ENCODE assay signal across 28 cellular contexts in genomic region chr6:159268511-159268910, GRCh38.
"Had no signal": no experiment of that assay in that cellular context is flagged by ENCODE, and none has a peak within 500 bp of the region (broad histone marks: within the 10 kb centered on the region; RNA-seq: fewer than 3 reads in every experiment).

No MANE protein-coding gene starts in this region.

- H3K4me3 ChIP-seq: stomach, suprapubic skin, testis, thoracic aorta, thyroid gland, tibial artery, tibial nerve, transverse colon, upper lobe of left lung, upper lobe of right lung, uterus, vagina had no signal

- H3K4me3 Mint-ChIP-seq: stimulated activated effector memory CD8-positive, alpha-beta T cell treated with anti-CD3 and anti-CD28 coated beads, Interleukin-12 subunit alpha, Interleukin-12 subunit beta, amount 100 ng/mL, for 72 hours; stimulated activated memory B cell treated with anti-CD40 and anti-IgM and Interleukin-4, amounts not matched to agents 10 μg/mL and 1 μg/mL and 100 μg/mL, for 72 hours; stimulated activated naive B cell treated with anti-CD40 and anti-IgM and Interleukin-4, amounts not matched to agents 10 μg/mL and 1 μg/mL and 100 μg/mL, for 72 hours; stimulated activated naive CD8-positive, alpha-beta T cell treated with anti-CD3 and anti-CD28 coated beads, Interleukin-15, amount 100 ng/mL, for 72 hours; stimulated activated naive CD8-positive, alpha-beta T cell treated with anti-CD3 and anti-CD28 coated beads, Interleukin-15, Interleukin-2, amounts not matched to agents 100 ng/mL and 50 ng/mL, for 24 hours; type B pancreatic cell had no signal

- H3K9me3 Mint-ChIP-seq: stimulated activated naive CD8-positive, alpha-beta T cell treated with anti-CD3 and anti-CD28 coated beads, Interleukin-15, amount 100 ng/mL, for 72 hours; stimulated activated naive CD8-positive, alpha-beta T cell treated with anti-CD3 and anti-CD28 coated beads, Interleukin-15, Interleukin-2, amounts not matched to agents 100 ng/mL and 50 ng/mL, for 24 hours; type B pancreatic cell had no signal

- DNase-seq: stimulated activated CD4-positive, alpha-beta T cell treated with anti-CD3 and anti-CD28 coated beads, Interleukin-2, amount 100 ng/mL, for 48 hours; stimulated activated CD4-positive, alpha-beta T cell treated with anti-CD3 and anti-CD28 coated beads, Interleukin-4, amount 100 ng/mL, for 1 hour; stimulated activated CD4-positive, alpha-beta T cell treated with anti-CD3 and anti-CD28 coated beads, Interleukin-4, amount 100 ng/mL, for 24 hours; stimulated activated CD4-positive, alpha-beta T cell treated with anti-CD3 and anti-CD28 coated beads, Interleukin-4, amount 100 ng/mL, for 4 hours; stimulated activated CD8-positive, alpha-beta memory T cell treated with anti-CD3 and anti-CD28 coated beads, Interleukin-4, amount 100 ng/mL, for 48 hours; stimulated activated naive B cell treated with anti-CD40 and anti-IgM and Interleukin-4, amounts not matched to agents 10 μg/mL and 1 μg/mL and 100 μg/mL, for 72 hours; stimulated activated naive CD4-positive, alpha-beta T cell; stimulated activated naive CD4-positive, alpha-beta T cell treated with Interleukin-2 at 50 U/mL for 16 hours; stimulated activated naive CD8-positive, alpha-beta T cell treated with anti-CD3 and anti-CD28 coated beads, Interleukin-15, amount 100 ng/mL, for 72 hours; stimulated activated naive CD8-positive, alpha-beta T cell treated with anti-CD3 and anti-CD28 coated beads, Interleukin-15, Interleukin-2, amounts not matched to agents 100 U/mL and 50 U/mL, for 24 hours; stomach; substantia nigra; testis; thyroid gland; tibial artery; transverse colon; trophoblast cell; upper lobe of left lung; upper lobe of right lung; uterus had no signal

- H3K4me1 Mint-ChIP-seq: stimulated activated effector memory CD8-positive, alpha-beta T cell treated with anti-CD3 and anti-CD28 coated beads, Interleukin-12 subunit alpha, Interleukin-12 subunit beta, amount 100 ng/mL, for 72 hours; stimulated activated memory B cell treated with anti-CD40 and anti-IgM and Interleukin-4, amounts not matched to agents 10 μg/mL and 1 μg/mL and 100 μg/mL, for 72 hours; stimulated activated naive B cell treated with anti-CD40 and anti-IgM and Interleukin-4, amounts not matched to agents 10 μg/mL and 1 μg/mL and 100 μg/mL, for 72 hours; stimulated activated naive CD8-positive, alpha-beta T cell treated with anti-CD3 and anti-CD28 coated beads, Interleukin-15, amount 100 ng/mL, for 72 hours had no signal

- H3K36me3 ChIP-seq: stomach, suprapubic skin, thoracic aorta, thyroid gland, tibial artery, transverse colon, upper lobe of left lung, upper lobe of right lung, uterus, vagina had no signal

- H3K4me1 ChIP-seq: stomach, suprapubic skin, testis, thyroid gland, tibial artery, tibial nerve, transverse colon, upper lobe of left lung, upper lobe of right lung, uterus, vagina had no signal

- H3K36me3 Mint-ChIP-seq: stimulated activated effector memory CD8-positive, alpha-beta T cell treated with anti-CD3 and anti-CD28 coated beads, Interleukin-12 subunit alpha, Interleukin-12 subunit beta, amount 100 ng/mL, for 72 hours; stimulated activated memory B cell treated with anti-CD40 and anti-IgM and Interleukin-4, amounts not matched to agents 10 μg/mL and 1 μg/mL and 100 μg/mL, for 72 hours; stimulated activated naive B cell treated with anti-CD40 and anti-IgM and Interleukin-4, amounts not matched to agents 10 μg/mL and 1 μg/mL and 100 μg/mL, for 72 hours; type B pancreatic cell had no signal

- H3K9me3 ChIP-seq: stomach, suprapubic skin, testis, thoracic aorta, thyroid gland, tibial artery, tibial nerve, transverse colon, upper lobe of left lung, upper lobe of right lung, uterus, vagina had no signal

- H3K27ac Mint-ChIP-seq: stimulated activated effector memory CD8-positive, alpha-beta T cell treated with anti-CD3 and anti-CD28 coated beads, Interleukin-12 subunit alpha, Interleukin-12 subunit beta, amount 100 ng/mL, for 72 hours; stimulated activated memory B cell treated with anti-CD40 and anti-IgM and Interleukin-4, amounts not matched to agents 10 μg/mL and 1 μg/mL and 100 μg/mL, for 72 hours; stimulated activated naive B cell treated with anti-CD40 and anti-IgM and Interleukin-4, amounts not matched to agents 10 μg/mL and 1 μg/mL and 100 μg/mL, for 72 hours; stimulated activated naive CD8-positive, alpha-beta T cell treated with anti-CD3 and anti-CD28 coated beads, Interleukin-15, amount 100 ng/mL, for 72 hours; stimulated activated naive CD8-positive, alpha-beta T cell treated with anti-CD3 and anti-CD28 coated beads, Interleukin-15, Interleukin-2, amounts not matched to agents 100 ng/mL and 50 ng/mL, for 24 hours; type B pancreatic cell had no signal

- H3K27ac ChIP-seq: stomach, suprapubic skin, testis, thoracic aorta, thyroid gland, tibial artery, tibial nerve, transverse colon, upper lobe of left lung, upper lobe of right lung, uterus, vagina had no signal
